8 cellular contexts compared by ENCODE assay signal in genomic region chr11:34492806-34493414, GRCh38. TPM values are rescaled to one million over a fixed set of nuclear protein-coding genes. Genes with fewer than 3 reads are reported as not detected.
DNase-seq lines count a peak whose midpoint lies in the region; FAIRE-seq and TF ChIP-seq lines count a peak whose summit lies in the region.

No MANE protein-coding gene starts in this region.

- H3K9ac ChIP-seq in mesendoderm (ENCODE audit: low read length), result no peak overlapping the region

- H3K27me3 ChIP-seq in mesendoderm (ENCODE audit: insufficient read depth, low read length, poor library complexity), result no peaks in the 10 kb centered on the region
- H3K27me3 ChIP-seq in thyroid gland, result no peaks in the 10 kb centered on the region

- no peak overlapping the region for H2BK120ac ChIP-seq in mesendoderm (ENCODE audit: low read depth, low read length)

- no peak overlapping the region for H3K23ac ChIP-seq in mesendoderm (ENCODE audit: low read length)

- H3K79me1 ChIP-seq in mesendoderm (ENCODE audit: low read length), result no peaks in the 10 kb centered on the region

- no peak overlapping the region for H4K8ac ChIP-seq in mesendoderm (ENCODE audit: low read depth, low read length)

- H4K5ac ChIP-seq in mesendoderm (ENCODE audit: low read length), result no peak overlapping the region

- H3K4me2 ChIP-seq in mesendoderm (ENCODE audit: low read length), result no peak overlapping the region

- no peak overlapping the region for H3K4ac ChIP-seq in mesendoderm (ENCODE audit: low read depth, low read length)

- H3K36me3 ChIP-seq in mesendoderm (ENCODE audit: control insufficient read depth, insufficient read depth, low read length) (no peaks in the 10 kb centered on the region), thyroid gland (no peaks in the 10 kb centered on the region)

- H3K4me1 ChIP-seq in mesendoderm (ENCODE audit: control insufficient read depth, low read depth, low read length) (no peaks in the 10 kb centered on the region), thyroid gland (peaks cover 9 to 20% of the 10 kb centered on the region in 2 donors)

- no peak overlapping the region for H2BK5ac ChIP-seq in mesendoderm (ENCODE audit: low read length)

- intact Hi-C loops in thyroid gland (cut with DNase I), result loop anchor here (5.0 to 10.0 kb wide), 2 partner anchors 126 to 318 kb away; no protein-coding TSS in a partner anchor

- H3K79me2 ChIP-seq in mesendoderm (ENCODE audit: control insufficient read depth, insufficient read depth, low read length), result no peaks in the 10 kb centered on the region

- FAIRE-seq in A204.1 (lab: Jason Lieb, UNC), result peak; percentile 94
- peak; percentile 73 for FAIRE-seq in TTC549 (lab: Jason Lieb, UNC)

- no CpG with 5 or more reads among the region's 8 CpGs for WGBS in mesendoderm (ENCODE audit: extremely low coverage, insufficient coverage, low lambda C conversion rate)
- 46 to 50% methylated on average over 8 of the region's 8 CpGs for whole genome bisulfite sequencing in thyroid gland, 2 donors

- DNase-seq in GM12865 (ENCODE audit: low read depth) (peak; percentile 65), NCI-H187 treated with DMSO at 0.1 percent for 48 hours (lab: John Stamatoyannopoulos, UW) (peak; percentile 22), mesendoderm (peak; percentile 64), thyroid gland (peak; percentile 71 to 76), GM19238 (ENCODE audit: insufficient read length, low spot score) (no peak)
- peak; percentile 9 for DNase-seq in effector CD8-positive, alpha-beta T cell (lab: John Stamatoyannopoulos, UW)

- H3K18ac ChIP-seq in mesendoderm (ENCODE audit: low read length), result no peak overlapping the region

- H2BK15ac ChIP-seq in mesendoderm (replicated peaks; ENCODE audit: low read depth), result no peak overlapping the region

- H2AK5ac ChIP-seq in mesendoderm (ENCODE audit: low read length), result no peak overlapping the region

- H3K4me3 ChIP-seq in GM12865 (ENCODE audit: low read depth, low read length) (no peak overlapping the region), mesendoderm (ENCODE audit: low read length) (no peak overlapping the region), thyroid gland (replicated peaks in 1 of 3) (no peak overlapping the region)

- no peak for TF ChIP-seq POLR2A in thyroid gland (IDR thresholded peaks at IDR 0.05)

- H3K9me3 ChIP-seq in thyroid gland, result no peaks in the 10 kb centered on the region

- no peak overlapping the region for H3K27ac ChIP-seq in mesendoderm (ENCODE audit: low read depth, low read length)
- no peak overlapping the region for H3K27ac ChIP-seq in thyroid gland

- TF ChIP-seq CTCF in GM12865 (IDR thresholded peaks at IDR 0.05; ENCODE audit: insufficient read depth, low read depth, low read length, missing control alignments) (peak; percentile 63), thyroid gland (IDR thresholded peaks at IDR 0.05) (peak; percentile 23 to 72 (median 70))

- H3K56ac ChIP-seq in mesendoderm (ENCODE audit: low read length), result no peak overlapping the region

RNA-seq across cellular contexts. Expression of gene ELF5, which starts 20.7 kb away (rescaled TPM):
- polyA plus RNA-seq in mesendoderm (2013, experiment 1 of 2), result 0.01 TPM
- not detected for polyA plus RNA-seq in mesendoderm (2013, experiment 2 of 2)
- not detected for total RNA-seq in thyroid gland

RNA-seq across cellular contexts. Expression of gene CAT, which starts 54.2 kb away (rescaled TPM):
- 4.3 TPM for polyA plus RNA-seq in mesendoderm (2013, experiment 1 of 2)
- 4.5 TPM for polyA plus RNA-seq in mesendoderm (2013, experiment 2 of 2)
- total RNA-seq in thyroid gland, result 100 to 1,000 TPM; 232 to 609 (median 451) TPM
